Comparison of ENCODE assay signal across 29 cellular contexts in the genomic region with DNA sequence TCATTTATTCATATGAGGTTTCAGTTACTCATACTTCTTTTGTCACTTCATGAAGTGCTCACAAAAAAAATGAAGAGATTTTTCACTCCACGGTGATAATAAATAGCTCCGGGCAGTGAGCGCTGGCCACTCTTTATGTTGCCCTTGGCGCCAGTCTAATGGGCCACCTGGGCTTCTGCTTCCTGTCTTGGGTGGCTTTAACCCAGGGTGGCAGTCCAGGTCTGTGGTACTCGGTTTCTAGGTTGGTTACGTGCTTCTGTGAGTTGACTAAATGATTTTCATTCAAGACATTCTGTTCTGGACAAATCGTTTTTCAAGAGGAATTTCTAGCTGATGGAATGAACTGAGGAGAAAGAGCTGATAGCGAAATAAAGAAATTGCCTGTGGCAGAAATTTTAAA. TPM values are rescaled to one million over a fixed set of nuclear protein-coding genes. Genes with fewer than 3 reads are reported as not detected.
"Had no signal": no experiment of that assay in that cellular context is flagged by ENCODE, and none has a peak within 500 bp of the region (broad histone marks: within the 10 kb centered on the region; RNA-seq: fewer than 3 reads in every experiment).

No MANE protein-coding gene starts in this region.

- ATAC-seq: effector memory CD8-positive, alpha-beta T cell; left cardiac atrium; left ventricle myocardium superior; right lobe of liver; stimulated activated effector memory CD8-positive, alpha-beta T cell treated with anti-CD3 and anti-CD28 coated beads, Interleukin-12 subunit alpha, Interleukin-12 subunit beta, amount 100 ng/mL, for 72 hours had no signal

- H3K4me3 Mint-ChIP-seq: activated CD4-positive, alpha-beta memory T cell treated with anti-CD3 and anti-CD28 coated beads for 36 hours; activated CD4-positive, alpha-beta T cell treated with anti-CD3 and anti-CD28 coated beads, Interleukin-2, amount 10 ng/mL, durations not matched to agents 24 days and 14 days; activated naive CD4-positive, alpha-beta T cell treated with anti-CD3 and anti-CD28 coated beads, Interleukin-2, amount 10 ng/mL, durations not matched to agents 7 days and 5 days; activated naive CD8-positive, alpha-beta T cell treated with anti-CD3 and anti-CD28 coated beads, Interleukin-2, amount 10 ng/mL, durations not matched to agents 7 days and 5 days; brain; effector memory CD8-positive, alpha-beta T cell; nephron; stimulated activated effector memory CD8-positive, alpha-beta T cell treated with anti-CD3 and anti-CD28 coated beads, Interleukin-12 subunit alpha, Interleukin-12 subunit beta, amount 100 ng/mL, for 72 hours; stimulated activated naive CD8-positive, alpha-beta T cell treated with anti-CD3 and anti-CD28 coated beads, Interleukin-15, Interleukin-2, amounts not matched to agents 100 ng/mL and 50 ng/mL, for 24 hours; type B pancreatic cell had no signal

- H3K4me1 Mint-ChIP-seq: activated CD4-positive, alpha-beta T cell treated with anti-CD3 and anti-CD28 coated beads, Interleukin-2, amount 10 ng/mL, durations not matched to agents 24 days and 14 days; activated naive CD4-positive, alpha-beta T cell treated with anti-CD3 and anti-CD28 coated beads, Interleukin-2, amount 10 ng/mL, durations not matched to agents 7 days and 5 days; activated naive CD8-positive, alpha-beta T cell treated with anti-CD3 and anti-CD28 coated beads, Interleukin-2, amount 10 ng/mL, durations not matched to agents 7 days and 5 days; stimulated activated effector memory CD8-positive, alpha-beta T cell treated with anti-CD3 and anti-CD28 coated beads, Interleukin-12 subunit alpha, Interleukin-12 subunit beta, amount 100 ng/mL, for 72 hours had no signal

- H3K27ac ChIP-seq: ascending aorta, cardiac muscle cell, ovary, right lobe of liver, thoracic aorta, uterus had no signal

- H3K4me1 ChIP-seq: ascending aorta, right lobe of liver, uterus had no signal

- H3K9me3 ChIP-seq: ascending aorta, ovary, right lobe of liver, thoracic aorta, uterus had no signal

- H3K27me3 ChIP-seq: ascending aorta, cardiac muscle cell, ovary, right lobe of liver, uterus had no signal

- H3K27me3 Mint-ChIP-seq: activated CD4-positive, alpha-beta memory T cell treated with anti-CD3 and anti-CD28 coated beads for 36 hours; stimulated activated naive CD8-positive, alpha-beta T cell treated with anti-CD3 and anti-CD28 coated beads, Interleukin-15, Interleukin-2, amounts not matched to agents 100 ng/mL and 50 ng/mL, for 24 hours; type B pancreatic cell had no signal

- H3K36me3 ChIP-seq: ascending aorta, cardiac muscle cell, ovary, right lobe of liver, thoracic aorta, uterus had no signal

- H3K4me3 ChIP-seq: ascending aorta, cardiac muscle cell, ovary, right lobe of liver, thoracic aorta, uterus had no signal

- H3K9me3 Mint-ChIP-seq: activated CD4-positive, alpha-beta memory T cell treated with anti-CD3 and anti-CD28 coated beads for 36 hours; activated CD4-positive, alpha-beta T cell treated with anti-CD3 and anti-CD28 coated beads, Interleukin-2, amount 10 ng/mL, durations not matched to agents 24 days and 14 days; activated naive CD4-positive, alpha-beta T cell treated with anti-CD3 and anti-CD28 coated beads, Interleukin-2, amount 10 ng/mL, durations not matched to agents 7 days and 5 days; activated naive CD8-positive, alpha-beta T cell treated with anti-CD3 and anti-CD28 coated beads, Interleukin-2, amount 10 ng/mL, durations not matched to agents 7 days and 5 days; brain; effector memory CD8-positive, alpha-beta T cell; nephron; stimulated activated effector memory CD8-positive, alpha-beta T cell treated with anti-CD3 and anti-CD28 coated beads, Interleukin-12 subunit alpha, Interleukin-12 subunit beta, amount 100 ng/mL, for 72 hours; stimulated activated naive CD8-positive, alpha-beta T cell treated with anti-CD3 and anti-CD28 coated beads, Interleukin-15, Interleukin-2, amounts not matched to agents 100 ng/mL and 50 ng/mL, for 24 hours; type B pancreatic cell had no signal

- DNase-seq: activated CD4-positive, alpha-beta memory T cell treated with anti-CD3 and anti-CD28 coated beads for 36 hours; activated CD4-positive, alpha-beta T cell treated with anti-CD3 and anti-CD28 coated beads, Interleukin-2, amount 10 ng/mL, durations not matched to agents 24 days and 14 days; activated CD4-positive, CD25-positive, alpha-beta regulatory T cell treated with anti-CD3 and anti-CD28 coated beads, Interleukin-2, amount 50 U/mL, for 72 hours; activated CD8-positive, alpha-beta memory T cell treated with anti-CD3 and anti-CD28 coated beads, Interleukin-2, amount 50 U/mL, for 4 hours; activated gamma-delta T cell; activated naive CD4-positive, alpha-beta T cell treated with anti-CD3 and anti-CD28 coated beads, Interleukin-2, amount 10 ng/mL, durations not matched to agents 7 days and 5 days; activated naive CD8-positive, alpha-beta T cell treated with anti-CD3 and anti-CD28 coated beads, Interleukin-2, amount 10 ng/mL, durations not matched to agents 7 days and 5 days; activated T-cell treated with anti-CD3 and anti-CD28 coated beads, Interleukin-2, amount 50 U/mL, for 1 hour; cortex of kidney; effector memory CD8-positive, alpha-beta T cell; erythroblast; foreskin fibroblast; head of caudate nucleus; hippocampal formation; left cardiac atrium; left ventricle myocardium superior; ovary; right lobe of liver; stimulated activated CD4-positive, alpha-beta T cell treated with anti-CD3 and anti-CD28 coated beads, Interleukin-12 subunit alpha, Interleukin-12 subunit beta, amount 100 ng/mL, for 4 hours; stimulated activated CD4-positive, alpha-beta T cell treated with anti-CD3 and anti-CD28 coated beads, Interleukin-4, amount 100 ng/mL, for 24 hours; uterus had no signal

- H3K36me3 Mint-ChIP-seq: activated CD4-positive, alpha-beta memory T cell treated with anti-CD3 and anti-CD28 coated beads for 36 hours; activated naive CD4-positive, alpha-beta T cell treated with anti-CD3 and anti-CD28 coated beads, Interleukin-2, amount 10 ng/mL, durations not matched to agents 7 days and 5 days; activated naive CD8-positive, alpha-beta T cell treated with anti-CD3 and anti-CD28 coated beads, Interleukin-2, amount 10 ng/mL, durations not matched to agents 7 days and 5 days; brain; stimulated activated effector memory CD8-positive, alpha-beta T cell treated with anti-CD3 and anti-CD28 coated beads, Interleukin-12 subunit alpha, Interleukin-12 subunit beta, amount 100 ng/mL, for 72 hours; type B pancreatic cell had no signal

RNA-seq across cellular contexts. Expression of a gene that starts 34.6 kb away (rescaled TPM):
- total RNA-seq: activated CD4-positive, alpha-beta memory T cell treated with anti-CD3 and anti-CD28 coated beads for 36 hours had no signal
